8 cellular contexts compared by ENCODE assay signal in genomic region chr13:36918246-36919060, GRCh38.
DNase-seq lines count a peak whose midpoint lies in the region; ATAC-seq and FAIRE-seq lines count a peak whose summit lies in the region.

No MANE protein-coding gene starts in this region.

- peaks cover 79% of the 10 kb centered on the region for H3K27me3 Mint-ChIP-seq in activated T-cell treated with anti-CD3 and anti-CD28 coated beads, Interleukin-2, amount 50 U/mL, for 24 hours

- peak overlapping the region; percentile 65 for H3K4me3 Mint-ChIP-seq in activated T-cell treated with anti-CD3 and anti-CD28 coated beads, Interleukin-2, amount 50 U/mL, for 24 hours
- H3K4me3 Mint-ChIP-seq in stimulated activated effector memory CD8-positive, alpha-beta T cell treated with anti-CD3 and anti-CD28 coated beads, Interleukin-12 subunit alpha, Interleukin-12 subunit beta, amount 100 ng/mL, for 72 hours: peak overlapping the region; percentile 39

- peak overlapping the region; percentile 40 for H3K4me3 ChIP-seq in iPS-11a (ENCODE audit: low read depth, low read length)

- H3K36me3 Mint-ChIP-seq in activated T-cell treated with anti-CD3 and anti-CD28 coated beads, Interleukin-2, amount 50 U/mL, for 24 hours (ENCODE audit: low read depth): no peaks in the 10 kb centered on the region
- no peaks in the 10 kb centered on the region for H3K36me3 Mint-ChIP-seq in stimulated activated effector memory CD8-positive, alpha-beta T cell treated with anti-CD3 and anti-CD28 coated beads, Interleukin-12 subunit alpha, Interleukin-12 subunit beta, amount 100 ng/mL, for 72 hours

- peak; percentile 94 for FAIRE-seq in TTC549 (lab: Jason Lieb, UNC)

- DNase-seq in activated T-cell treated with anti-CD3 and anti-CD28 coated beads, Interleukin-2, amount 50 U/mL, for 24 hours: no peak
- no peak for DNase-seq in activated T-cell treated with anti-CD3 and anti-CD28 coated beads, Interleukin-2, amount 50 U/mL, for 1 hour
- DNase-seq in stimulated activated effector memory CD8-positive, alpha-beta T cell treated with anti-CD3 and anti-CD28 coated beads, Interleukin-12 subunit alpha, Interleukin-12 subunit beta, amount 100 ng/mL, for 72 hours (ENCODE audit: low spot score in 2 of 2): no peak
- no peak for DNase-seq in activated gamma-delta T cell treated with Interleukin-2 at 50 U/mL for 16 hours
- DNase-seq in activated CD4-positive, CD25-positive, alpha-beta regulatory T cell treated with anti-CD3 and anti-CD28 coated beads, Interleukin-2, amount 50 U/mL, for 72 hours: no peak

- H3K4me1 Mint-ChIP-seq in activated T-cell treated with anti-CD3 and anti-CD28 coated beads, Interleukin-2, amount 50 U/mL, for 24 hours (ENCODE audit: low read depth): peaks cover 8% of the 10 kb centered on the region
- H3K4me1 Mint-ChIP-seq in stimulated activated effector memory CD8-positive, alpha-beta T cell treated with anti-CD3 and anti-CD28 coated beads, Interleukin-12 subunit alpha, Interleukin-12 subunit beta, amount 100 ng/mL, for 72 hours: no peaks in the 10 kb centered on the region

- no peak overlapping the region for H3K27ac Mint-ChIP-seq in activated T-cell treated with anti-CD3 and anti-CD28 coated beads, Interleukin-2, amount 50 U/mL, for 24 hours
- no peak overlapping the region for H3K27ac Mint-ChIP-seq in stimulated activated effector memory CD8-positive, alpha-beta T cell treated with anti-CD3 and anti-CD28 coated beads, Interleukin-12 subunit alpha, Interleukin-12 subunit beta, amount 100 ng/mL, for 72 hours

- ATAC-seq in stimulated activated effector memory CD8-positive, alpha-beta T cell treated with anti-CD3 and anti-CD28 coated beads, Interleukin-12 subunit alpha, Interleukin-12 subunit beta, amount 100 ng/mL, for 72 hours: no peak
- ATAC-seq in HG03439 (IDR thresholded peaks at IDR 0.05; ENCODE audit: unreplicated experiment): no peak

- H3K9me3 Mint-ChIP-seq in activated T-cell treated with anti-CD3 and anti-CD28 coated beads, Interleukin-2, amount 50 U/mL, for 24 hours: no peaks in the 10 kb centered on the region
- no peaks in the 10 kb centered on the region for H3K9me3 Mint-ChIP-seq in stimulated activated effector memory CD8-positive, alpha-beta T cell treated with anti-CD3 and anti-CD28 coated beads, Interleukin-12 subunit alpha, Interleukin-12 subunit beta, amount 100 ng/mL, for 72 hours
